Comparison of ENCODE assay signal across 18 cellular contexts in genomic region chr20:37299718-37300529, GRCh38. TPM values are rescaled to one million over a fixed set of nuclear protein-coding genes. Genes with fewer than 3 reads are reported as not detected.
DNase-seq lines count a peak whose midpoint lies in the region; ATAC-seq and TF ChIP-seq lines count a peak whose summit lies in the region.
"Had no signal": no experiment of that assay in that cellular context is flagged by ENCODE, and none has a peak within 500 bp of the region (broad histone marks: within the 10 kb centered on the region; RNA-seq: fewer than 3 reads in every experiment).

No MANE protein-coding gene starts in this region.

- no peak overlapping the region for H3K4me3 Mint-ChIP-seq in activated naive CD8-positive, alpha-beta T cell treated with anti-CD3 and anti-CD28 coated beads, Interleukin-2, amount 50 U/mL, for 24 hours
- no peak overlapping the region for H3K4me3 Mint-ChIP-seq in activated naive CD8-positive, alpha-beta T cell treated with anti-CD3 and anti-CD28 coated beads for 36 hours
- no peak overlapping the region for H3K4me3 Mint-ChIP-seq in T-cell
- H3K4me3 Mint-ChIP-seq in CD4-positive, alpha-beta memory T cell: no peak overlapping the region

- peaks cover 47% of the 10 kb centered on the region for H3K36me3 Mint-ChIP-seq in activated naive CD8-positive, alpha-beta T cell treated with anti-CD3 and anti-CD28 coated beads, Interleukin-2, amount 50 U/mL, for 24 hours (ENCODE audit: low read depth)
- H3K36me3 Mint-ChIP-seq in activated naive CD8-positive, alpha-beta T cell treated with anti-CD3 and anti-CD28 coated beads for 36 hours: peaks cover 25% of the 10 kb centered on the region
- peaks cover 49% of the 10 kb centered on the region for H3K36me3 Mint-ChIP-seq in T-cell
- peaks cover 39 to 59% of the 10 kb centered on the region in 2 donors for H3K36me3 Mint-ChIP-seq in CD4-positive, alpha-beta memory T cell
- H3K36me3 Mint-ChIP-seq: activated naive CD4-positive, alpha-beta T cell treated with anti-CD3 and anti-CD28 coated beads, Interleukin-2, amount 50 U/mL, for 72 hours had no signal

- H3K27me3 ChIP-seq in uterus: no peaks in the 10 kb centered on the region
- no peaks in the 10 kb centered on the region for H3K27me3 ChIP-seq in CD4-positive, alpha-beta memory T cell (ENCODE audit: insufficient read depth, low read length)

- intact Hi-C loops in uterus (cut with DNase I; ENCODE audit: low total_unique reads): no loop called here
- intact Hi-C loops in CD4-positive, alpha-beta memory T cell (cut with micrococcal nuclease): no loop called here

- no peak overlapping the region for H3K4me3 ChIP-seq in choroid plexus epithelial cell (ENCODE audit: low read depth, low read length)
- no peak overlapping the region for H3K4me3 ChIP-seq in uterus
- H3K4me3 ChIP-seq in CD4-positive, alpha-beta memory T cell (ENCODE audit: low read length in 2 of 2): no peak overlapping the region

- H3K27ac Mint-ChIP-seq in activated naive CD8-positive, alpha-beta T cell treated with anti-CD3 and anti-CD28 coated beads, Interleukin-2, amount 50 U/mL, for 24 hours: peak overlapping the region; percentile 40
- H3K27ac Mint-ChIP-seq in activated naive CD8-positive, alpha-beta T cell treated with anti-CD3 and anti-CD28 coated beads for 36 hours: no peak overlapping the region
- H3K27ac Mint-ChIP-seq in T-cell: no peak overlapping the region
- H3K27ac Mint-ChIP-seq in CD4-positive, alpha-beta memory T cell: peak overlapping the region in 3 of 7 donors; percentile 30 to 70 (median 39)

- peak overlapping the region; percentile 56 to 82 for H3K27ac ChIP-seq in uterus
- no peak overlapping the region for H3K27ac ChIP-seq in CD4-positive, alpha-beta memory T cell (ENCODE audit: low read depth, low read length)
- H3K27ac ChIP-seq: KMS-11 had no signal

- no peaks in the 10 kb centered on the region for H3K36me3 ChIP-seq in uterus
- H3K36me3 ChIP-seq in CD4-positive, alpha-beta memory T cell (ENCODE audit: insufficient read depth, low read length): peaks cover 26% of the 10 kb centered on the region

- CTCF ChIA-PET in T-cell (lab: Charles Lee): no interaction called here
- CTCF ChIA-PET in CD4-positive, alpha-beta memory T cell (lab: Charles Lee; ENCODE audit: partially characterized antibody): interaction anchor here (1.2 kb wide), 1 partner anchor 85 kb away, joined by 3 read pairs; no protein-coding TSS in a partner anchor

- no peak for TF ChIP-seq POLR2A in uterus (IDR thresholded peaks at IDR 0.05)

- peaks cover 20% of the 10 kb centered on the region for H3K4me1 Mint-ChIP-seq in activated naive CD8-positive, alpha-beta T cell treated with anti-CD3 and anti-CD28 coated beads, Interleukin-2, amount 50 U/mL, for 24 hours
- peaks cover 19% of the 10 kb centered on the region for H3K4me1 Mint-ChIP-seq in activated naive CD8-positive, alpha-beta T cell treated with anti-CD3 and anti-CD28 coated beads for 36 hours
- peaks cover 26 to 36% (median 36%) of the 10 kb centered on the region in 3 donors for H3K4me1 Mint-ChIP-seq in T-cell
- peaks cover 22 to 45% (median 30%) of the 10 kb centered on the region in 4 donors for H3K4me1 Mint-ChIP-seq in CD4-positive, alpha-beta memory T cell

- no peaks in the 10 kb centered on the region for H3K9me3 ChIP-seq in uterus
- H3K9me3 ChIP-seq in CD4-positive, alpha-beta memory T cell (ENCODE audit: control insufficient read depth in 1 of 2, low read length in 2 of 2): no peaks in the 10 kb centered on the region

- H3K4me1 ChIP-seq in uterus: peaks cover 11 to 12% of the 10 kb centered on the region in 2 donors
- peaks cover 7% of the 10 kb centered on the region for H3K4me1 ChIP-seq in CD4-positive, alpha-beta memory T cell (ENCODE audit: insufficient read depth, low read length)

- no peaks in the 10 kb centered on the region for H3K27me3 Mint-ChIP-seq in activated naive CD8-positive, alpha-beta T cell treated with anti-CD3 and anti-CD28 coated beads, Interleukin-2, amount 50 U/mL, for 24 hours
- H3K27me3 Mint-ChIP-seq in activated naive CD8-positive, alpha-beta T cell treated with anti-CD3 and anti-CD28 coated beads for 36 hours: no peaks in the 10 kb centered on the region
- H3K27me3 Mint-ChIP-seq in T-cell: no peaks in the 10 kb centered on the region
- H3K27me3 Mint-ChIP-seq in CD4-positive, alpha-beta memory T cell: no peaks in the 10 kb centered on the region

- no peaks in the 10 kb centered on the region for H3K9me3 Mint-ChIP-seq in activated naive CD8-positive, alpha-beta T cell treated with anti-CD3 and anti-CD28 coated beads, Interleukin-2, amount 50 U/mL, for 24 hours
- H3K9me3 Mint-ChIP-seq in activated naive CD8-positive, alpha-beta T cell treated with anti-CD3 and anti-CD28 coated beads for 36 hours: no peaks in the 10 kb centered on the region
- H3K9me3 Mint-ChIP-seq in T-cell: no peaks in the 10 kb centered on the region
- no peaks in the 10 kb centered on the region for H3K9me3 Mint-ChIP-seq in CD4-positive, alpha-beta memory T cell
- H3K9me3 Mint-ChIP-seq: activated naive CD4-positive, alpha-beta T cell treated with anti-CD3 and anti-CD28 coated beads, Interleukin-2, amount 50 U/mL, for 72 hours had no signal

- TF ChIP-seq CTCF in choroid plexus epithelial cell (conservative IDR thresholded peaks at IDR 0.05; ENCODE audit: low read depth, low read length): no peak
- no peak for TF ChIP-seq CTCF in uterus (IDR thresholded peaks at IDR 0.05)

- POLR2A ChIA-PET in T-cell (lab: Charles Lee): no interaction called here
- POLR2A ChIA-PET in CD4-positive, alpha-beta memory T cell (lab: Charles Lee; ENCODE audit: partially characterized antibody): no interaction called here

- ATAC-seq in activated naive CD8-positive, alpha-beta T cell treated with anti-CD3 and anti-CD28 coated beads, Interleukin-2, amount 50 U/mL, for 24 hours: no peak
- ATAC-seq in T-cell (replicated peaks in 1 of 4): no peak
- ATAC-seq: activated naive CD4-positive, alpha-beta T cell treated with anti-CD3 and anti-CD28 coated beads, Interleukin-2, amount 50 U/mL, for 72 hours had no signal

- no peak for DNase-seq in activated naive CD8-positive, alpha-beta T cell treated with anti-CD3 and anti-CD28 coated beads, Interleukin-2, amount 50 U/mL, for 24 hours
- no peak for DNase-seq in activated naive CD8-positive, alpha-beta T cell treated with anti-CD3 and anti-CD28 coated beads for 36 hours
- peak; percentile 73 for DNase-seq in choroid plexus epithelial cell (ENCODE audit: low read depth)
- peak; percentile 70 for DNase-seq in medulla oblongata (ENCODE audit: extremely low spot score)
- no peak for DNase-seq in uterus
- no peak for DNase-seq in T-cell
- no peak for DNase-seq in germinal center (ENCODE audit: low spot score)
- no peak for DNase-seq in CD4-positive, alpha-beta memory T cell
- DNase-seq: activated CD4-positive, alpha-beta T cell treated with anti-CD3 and anti-CD28 coated beads, Interleukin-2, amount 50 U/mL, for 48 hours; DMS53; effector CD8-positive, alpha-beta T cell; NCI-H187; stimulated activated CD4-positive, alpha-beta T cell treated with anti-CD3 and anti-CD28 coated beads, Interleukin-4, amount 100 ng/mL, for 1 hour had no signal

RNA-seq across cellular contexts. Expression of gene MANBAL, which starts 10.5 kb away (rescaled TPM):
- total RNA-seq in activated naive CD8-positive, alpha-beta T cell treated with anti-CD3 and anti-CD28 coated beads for 36 hours: 10 to 100 TPM; 11.2 to 12.8 TPM
- 10 to 100 TPM; 33.8 to 78.3 (median 43.5) TPM for total RNA-seq in uterus
- total RNA-seq in T-cell: 10 to 100 TPM in 3 of 5 donors, 1 to 10 TPM in 2; 5.8 to 12.6 (median 11.7) TPM
- 10 to 100 TPM; 11.1 to 11.9 TPM for total RNA-seq in CD4-positive, alpha-beta memory T cell
- 10 to 100 TPM; 18.6 to 25.3 TPM for polyA plus RNA-seq in CD4-positive, alpha-beta memory T cell

RNA-seq across cellular contexts. Expression of gene GHRH, which starts 38.3 kb away (rescaled TPM):
- total RNA-seq in activated naive CD8-positive, alpha-beta T cell treated with anti-CD3 and anti-CD28 coated beads for 36 hours: not detected
- total RNA-seq in uterus: not detected
- not detected for total RNA-seq in T-cell
- not detected for total RNA-seq in CD4-positive, alpha-beta memory T cell
- not detected for polyA plus RNA-seq in CD4-positive, alpha-beta memory T cell
- total RNA-seq: activated naive CD4-positive, alpha-beta T cell treated with anti-CD3 and anti-CD28 coated beads, Interleukin-2, amount 50 U/mL, for 72 hours; lung microvascular endothelial cell; posterior vena cava; subcutaneous adipose tissue had no signal

RNA-seq across cellular contexts. Expression of gene SRC, which starts 46.0 kb away (rescaled TPM):
- total RNA-seq in activated naive CD8-positive, alpha-beta T cell treated with anti-CD3 and anti-CD28 coated beads for 36 hours: 1 to 10 TPM; 1.1 to 1.9 TPM
- 100 to 1,000 TPM in 1 of 4 donors, 10 to 100 TPM in 3; 25.0 to 110 (median 34.1) TPM for total RNA-seq in uterus
- total RNA-seq in T-cell: 1 to 10 TPM; 1.4 to 4.5 (median 2.0) TPM
- total RNA-seq in CD4-positive, alpha-beta memory T cell: 1 to 10 TPM; 4.1 to 4.5 TPM
- under 1 TPM; 0.32 to 0.50 TPM for polyA plus RNA-seq in CD4-positive, alpha-beta memory T cell

Comparison
In these comparisons a context has a peak if more than half of its experiments do, and no peak if none do; other contexts are left out.
1. DNase-seq: peak in choroid plexus epithelial cell (single experiment) and medulla oblongata (single experiment); none in activated naive CD8-positive, alpha-beta T cell treated with anti-CD3 and anti-CD28 coated beads, Interleukin-2, amount 50 U/mL, for 24 hours (single experiment), activated naive CD8-positive, alpha-beta T cell treated with anti-CD3 and anti-CD28 coated beads for 36 hours (single experiment), uterus (0 of 2), T-cell (0 of 34), germinal center (single experiment) and CD4-positive, alpha-beta memory T cell (0 of 5).
2. RNA of gene SRC, which starts 46.0 kb away (total RNA-seq): 25.0 to 110 TPM in uterus; 4.1 to 4.5 TPM in CD4-positive, alpha-beta memory T cell, 1.4 to 4.5 TPM in T-cell and 1.1 to 1.9 TPM in activated naive CD8-positive, alpha-beta T cell treated with anti-CD3 and anti-CD28 coated beads for 36 hours; every median in the first group is over 4 times any median in the second.